8 cellular contexts compared by ENCODE assay signal in the genomic region with DNA sequence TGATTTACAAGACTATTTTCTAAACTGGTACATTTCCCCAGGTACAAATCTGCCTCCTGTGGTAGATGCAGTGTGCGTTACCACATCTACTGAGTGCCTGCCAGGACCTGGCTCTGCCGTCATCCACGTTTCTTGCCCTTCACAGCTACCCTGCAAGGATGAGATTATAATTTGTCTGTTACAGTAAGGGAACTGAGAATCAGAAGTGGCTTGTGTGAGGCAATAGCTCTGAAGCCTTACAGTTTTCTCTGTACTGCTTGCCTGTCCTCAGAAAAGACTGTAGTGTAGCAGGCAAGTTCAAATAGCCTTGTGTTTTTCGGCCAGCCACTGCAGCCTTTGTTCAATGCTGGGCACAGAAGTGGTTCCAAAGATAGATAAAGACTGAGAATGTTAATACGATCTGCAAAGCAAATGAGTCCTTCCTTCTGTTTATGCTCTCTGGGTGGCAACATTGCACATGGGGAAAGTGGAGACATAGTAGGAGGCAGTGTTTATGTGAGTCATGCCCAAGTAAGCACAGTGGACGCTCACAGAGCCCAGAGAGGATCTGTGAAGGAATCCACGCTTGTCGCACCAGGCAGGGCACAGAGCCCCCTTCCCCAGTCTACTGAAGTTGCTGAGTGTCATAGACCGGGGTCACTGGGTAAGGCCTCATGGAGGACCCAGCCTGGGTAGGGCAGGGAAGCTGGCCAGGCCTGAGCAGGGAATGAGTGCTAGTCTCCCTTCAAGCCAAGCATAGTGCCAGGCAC. TPM values are rescaled to one million over a fixed set of nuclear protein-coding genes. Genes with fewer than 3 reads are reported as not detected.
DNase-seq lines count a peak whose midpoint lies in the region; ATAC-seq and TF ChIP-seq lines count a peak whose summit lies in the region.

No MANE protein-coding gene starts in this region.

- peaks cover 0 to 26% (median 2%) of the 10 kb centered on the region in 6 donors for H3K4me1 ChIP-seq in spleen

- H3K27me3 ChIP-seq in spleen (replicated peaks in 1 of 7) = no peaks in the 10 kb centered on the region

- no peak for TF ChIP-seq POLR2A in spleen (IDR thresholded peaks at IDR 0.05)

- H3K9me3 ChIP-seq in spleen = no peaks in the 10 kb centered on the region

- WGBS in spleen, 5 donors = 68 to 86% (median 75%) methylated on average over 9 of the region's 9 CpGs

- no peak overlapping the region for H3K4me3 ChIP-seq in spleen

- TF ChIP-seq CTCF in spleen (IDR thresholded peaks at IDR 0.05 in 8 of 11, conservative IDR thresholded peaks at IDR 0.05 in 3 of 11) = no peak

- peaks cover 0 to 21% (median 0%) of the 10 kb centered on the region in 6 donors for H3K36me3 ChIP-seq in spleen

- intact Hi-C loops in spleen (cut with DNase I; ENCODE audit: low total_unique reads) = no loop called here

- in situ Hi-C loops in G401 (cut with HindIII; ENCODE audit: low sequenced_read_pairs) = no loop called here

- DNase-seq in G401 (ENCODE audit: low spot score) (peak; percentile 67), SKM-1 (lab: John Stamatoyannopoulos, UW; ENCODE audit: unreplicated experiment) (peak; percentile 37), fibroblast of peridontal ligament (ENCODE audit: extremely low read depth) (peak; percentile 96), renal cortical epithelial cell (ENCODE audit: low read depth) (peak; percentile 86), spleen (no peak), NCI-H1092 (lab: John Stamatoyannopoulos, UW) (no peak), HuH-7.5 (ENCODE audit: low spot score) (no peak)

- no peak for ATAC-seq in HG03139 (IDR thresholded peaks at IDR 0.05; ENCODE audit: unreplicated experiment)

- H3K27ac ChIP-seq in spleen = peak overlapping the region in 3 of 8 donors; percentile 57 to 69 (median 66)

RNA-seq across cellular contexts. Expression of a gene that starts 49.1 kb away (rescaled TPM):
- total RNA-seq in G401 (2014; rRNA removed; shearing (Covaris generic)) = 12.6 and 21.1 TPM in 2 replicates
- total RNA-seq in renal cortical epithelial cell = 266 and 361 TPM in 2 replicates
- 10 to 100 TPM; 18.6 to 50.8 (median 36.4) TPM for total RNA-seq in spleen
- polyA plus RNA-seq in spleen = 1 to 10 TPM; 1.9 to 4.6 (median 2.2) TPM

Comparison
In these comparisons a context has a peak if more than half of its experiments do, and no peak if none do; other contexts are left out.
1. DNase-seq: peak in G401 (single experiment), SKM-1 (single experiment), fibroblast of peridontal ligament (single experiment) and renal cortical epithelial cell (single experiment); none in spleen (single experiment), NCI-H1092 (single experiment) and HuH-7.5 (single experiment).